ENCODE assay signal across 11 cellular contexts in genomic region chr19:2070436-2070827, GRCh38. TPM values are rescaled to one million over a fixed set of nuclear protein-coding genes. Genes with fewer than 3 reads are reported as not detected.
DNase-seq lines count a peak whose midpoint lies in the region; ATAC-seq and TF ChIP-seq lines count a peak whose summit lies in the region.
"Had no signal": no experiment of that assay in that cellular context is flagged by ENCODE, and none has a peak within 500 bp of the region (broad histone marks: within the 10 kb centered on the region; RNA-seq: fewer than 3 reads in every experiment).

No MANE protein-coding gene starts in this region.

- intact Hi-C loops in activated T-helper 1 cell treated with anti-CD3 and anti-CD28 coated beads, Interleukin-12 subunit alpha, Interleukin-12 subunit beta, Interleukin-2, Interleukin-4 antibody, amounts not matched to agents 30 ng/mL and 10 ng/mL and 1 ng/mL, durations not matched to agents 14 hours and 24 hours and 36 hours (cut with micrococcal nuclease): no loop called here
- intact Hi-C loops in mucosa of descending colon (cut with DNase I, micrococcal nuclease): loop anchor here in 1 of 2 donors (10.0 kb wide), 1 partner anchor 146 kb away; no protein-coding TSS in a partner anchor

- no peak overlapping the region for H3K14ac ChIP-seq in trophoblast cell (ENCODE audit: low read length)

- H2BK120ac ChIP-seq in trophoblast cell (ENCODE audit: insufficient read depth, low read length, poor library complexity): no peak overlapping the region

- H3K4me2 ChIP-seq in BLaER1 treated with 17β-estradiol and CSF1 and Interleukin-3, amounts not matched to agents 10 nM and 100 nM: peak overlapping the region in 8 of 11 experiments; percentile 22 to 70 (median 40); a peak in 11 of 22 replicates
- no peak overlapping the region for H3K4me2 ChIP-seq in trophoblast cell (ENCODE audit: low read length)

- peak overlapping the region in 5 of 11 experiments; percentile 3 to 52 (median 7); a peak in 6 of 22 replicates for H3K27ac ChIP-seq in BLaER1 treated with 17β-estradiol and CSF1 and Interleukin-3, amounts not matched to agents 10 nM and 100 nM
- H3K27ac ChIP-seq in trophoblast cell (ENCODE audit: low read depth, low read length): no peak overlapping the region
- H3K27ac ChIP-seq: brain microvascular endothelial cell had no signal

- no peak overlapping the region for H3K18ac ChIP-seq in trophoblast cell (ENCODE audit: low read length)

- H4K20me1 ChIP-seq in BLaER1 treated with 17β-estradiol and CSF1 and Interleukin-3, amounts not matched to agents 10 nM and 100 nM: peaks cover 0 to 49% (median 0%) of the 10 kb centered on the region in 11 experiments; a peak in 6 of 22 replicates

- peaks cover 15% of the 10 kb centered on the region for H3K4me1 Mint-ChIP-seq in activated T-helper 1 cell treated with anti-CD3 and anti-CD28 coated beads, Interleukin-12 subunit alpha, Interleukin-12 subunit beta, Interleukin-2, Interleukin-4 antibody, amounts not matched to agents 30 ng/mL and 10 ng/mL and 1 ng/mL, durations not matched to agents 14 hours and 24 hours and 36 hours (ENCODE audit: low read depth)
- peaks cover 31% of the 10 kb centered on the region for H3K4me1 Mint-ChIP-seq in stimulated activated effector memory CD8-positive, alpha-beta T cell treated with anti-CD3 and anti-CD28 coated beads, Interleukin-12 subunit alpha, Interleukin-12 subunit beta, amount 100 ng/mL, for 72 hours

- ATAC-seq in mucosa of descending colon (peak; percentile 61), GM18498 (IDR thresholded peaks at IDR 0.05; ENCODE audit: unreplicated experiment) (no peak)
- no peak for ATAC-seq in stimulated activated effector memory CD8-positive, alpha-beta T cell treated with anti-CD3 and anti-CD28 coated beads, Interleukin-12 subunit alpha, Interleukin-12 subunit beta, amount 100 ng/mL, for 72 hours

- peaks cover 49 to 76% (median 61%) of the 10 kb centered on the region in 10 experiments for H3K4me1 ChIP-seq in BLaER1 treated with 17β-estradiol and CSF1 and Interleukin-3, amounts not matched to agents 10 nM and 100 nM
- H3K4me1 ChIP-seq in mucosa of descending colon (ENCODE audit: low read depth) (peaks cover 34% of the 10 kb centered on the region), trophoblast cell (ENCODE audit: control insufficient read depth in 1 of 2, insufficient read depth in 2 of 2, low read length in 2 of 2) (no peaks in the 10 kb centered on the region)
- H3K4me1 ChIP-seq: HAP-1 had no signal

- no peaks in the 10 kb centered on the region for H3K27me3 Mint-ChIP-seq in activated T-helper 1 cell treated with anti-CD3 and anti-CD28 coated beads, Interleukin-12 subunit alpha, Interleukin-12 subunit beta, Interleukin-2, Interleukin-4 antibody, amounts not matched to agents 30 ng/mL and 10 ng/mL and 1 ng/mL, durations not matched to agents 14 hours and 24 hours and 36 hours (ENCODE audit: insufficient read depth)

- no peak for TF ChIP-seq CTCF in mucosa of descending colon (IDR thresholded peaks at IDR 0.05)

- H3K9ac ChIP-seq in BLaER1 treated with 17β-estradiol and CSF1 and Interleukin-3, amounts not matched to agents 10 nM and 100 nM: peak overlapping the region in 5 of 11 experiments; percentile 4 to 59 (median 30); a peak in 5 of 22 replicates
- H3K9ac ChIP-seq in trophoblast cell (ENCODE audit: low read length): no peak overlapping the region

- no peak overlapping the region for H4K8ac ChIP-seq in trophoblast cell (ENCODE audit: low read depth, low read length)

- H3K23ac ChIP-seq in trophoblast cell (ENCODE audit: low read length): no peak overlapping the region

- H2BK5ac ChIP-seq in trophoblast cell (ENCODE audit: low read depth, low read length, poor library complexity): no peak overlapping the region

- no peaks in the 10 kb centered on the region for H3K79me2 ChIP-seq in trophoblast cell (ENCODE audit: control insufficient read depth, insufficient read depth, low read length, poor library complexity)

- H3K36me3 Mint-ChIP-seq in activated T-helper 1 cell treated with anti-CD3 and anti-CD28 coated beads, Interleukin-12 subunit alpha, Interleukin-12 subunit beta, Interleukin-2, Interleukin-4 antibody, amounts not matched to agents 30 ng/mL and 10 ng/mL and 1 ng/mL, durations not matched to agents 14 hours and 24 hours and 36 hours (ENCODE audit: low read depth): peaks cover 32% of the 10 kb centered on the region
- peaks cover 83% of the 10 kb centered on the region for H3K36me3 Mint-ChIP-seq in stimulated activated effector memory CD8-positive, alpha-beta T cell treated with anti-CD3 and anti-CD28 coated beads, Interleukin-12 subunit alpha, Interleukin-12 subunit beta, amount 100 ng/mL, for 72 hours

- H3K27ac Mint-ChIP-seq in activated T-helper 1 cell treated with anti-CD3 and anti-CD28 coated beads, Interleukin-12 subunit alpha, Interleukin-12 subunit beta, Interleukin-2, Interleukin-4 antibody, amounts not matched to agents 30 ng/mL and 10 ng/mL and 1 ng/mL, durations not matched to agents 14 hours and 24 hours and 36 hours: peak overlapping the region; percentile 44
- H3K27ac Mint-ChIP-seq in stimulated activated effector memory CD8-positive, alpha-beta T cell treated with anti-CD3 and anti-CD28 coated beads, Interleukin-12 subunit alpha, Interleukin-12 subunit beta, amount 100 ng/mL, for 72 hours: peak overlapping the region; percentile 92

- in situ Hi-C loops in ACHN (cut with HindIII; ENCODE audit: low pct_ligation_motif_present, low pct_unique_long_range_greater_than_20kb, low sequenced_read_pairs): no loop called here

- no peak overlapping the region for H4K91ac ChIP-seq in trophoblast cell (ENCODE audit: low read depth, low read length)

- H3K27me3 ChIP-seq in BLaER1 treated with 17β-estradiol and CSF1 and Interleukin-3, amounts not matched to agents 10 nM and 100 nM: no peaks in the 10 kb centered on the region
- no peaks in the 10 kb centered on the region for H3K27me3 ChIP-seq in trophoblast cell (ENCODE audit: insufficient read depth, low read length)
- H3K27me3 ChIP-seq: brain microvascular endothelial cell had no signal

- no peaks in the 10 kb centered on the region for H3K79me1 ChIP-seq in trophoblast cell (ENCODE audit: low read length)

- H4K12ac ChIP-seq in trophoblast cell (ENCODE audit: low read depth, low read length): no peak overlapping the region

- DNase-seq in activated T-helper 1 cell treated with anti-CD3 and anti-CD28 coated beads, Interleukin-12 subunit alpha, Interleukin-12 subunit beta, Interleukin-2, Interleukin-4 antibody, amounts not matched to agents 30 ng/mL and 10 ng/mL and 1 ng/mL, durations not matched to agents 14 hours and 24 hours and 36 hours (ENCODE audit: low spot score): no peak
- DNase-seq in mucosa of descending colon (peak; percentile 55 to 76 (median 68)), trophoblast cell (no peak), ACHN (no peak)
- DNase-seq in stimulated activated effector memory CD8-positive, alpha-beta T cell treated with anti-CD3 and anti-CD28 coated beads, Interleukin-12 subunit alpha, Interleukin-12 subunit beta, amount 100 ng/mL, for 72 hours (ENCODE audit: low spot score in 2 of 2): no peak
- no peak for DNase-seq in activated effector memory CD4-positive, alpha-beta T cell treated with Interleukin-2 at 50 U/mL for 16 hours

- H3K4me3 Mint-ChIP-seq in activated T-helper 1 cell treated with anti-CD3 and anti-CD28 coated beads, Interleukin-12 subunit alpha, Interleukin-12 subunit beta, Interleukin-2, Interleukin-4 antibody, amounts not matched to agents 30 ng/mL and 10 ng/mL and 1 ng/mL, durations not matched to agents 14 hours and 24 hours and 36 hours: no peak overlapping the region
- no peak overlapping the region for H3K4me3 Mint-ChIP-seq in stimulated activated effector memory CD8-positive, alpha-beta T cell treated with anti-CD3 and anti-CD28 coated beads, Interleukin-12 subunit alpha, Interleukin-12 subunit beta, amount 100 ng/mL, for 72 hours

- no peak overlapping the region for H3K4ac ChIP-seq in trophoblast cell (ENCODE audit: low read depth, low read length)

- H3K9me3 ChIP-seq in BLaER1 treated with 17β-estradiol and CSF1 and Interleukin-3, amounts not matched to agents 10 nM and 100 nM (replicated peaks in 1 of 11): peaks cover 0 to 6% (median 0%) of the 10 kb centered on the region in 11 experiments; a peak in 1 of 22 replicates
- H3K9me3 ChIP-seq in mucosa of descending colon (no peaks in the 10 kb centered on the region), trophoblast cell (ENCODE audit: insufficient read depth, low read depth, low read length) (no peaks in the 10 kb centered on the region)
- H3K9me3 ChIP-seq: HAP-1 had no signal

- no CpG with 5 or more reads among the region's 10 CpGs for WGBS in trophoblast cell (ENCODE audit: extremely low coverage, insufficient coverage, insufficient read length)

- peaks cover 27 to 65% (median 49%) of the 10 kb centered on the region in 11 experiments for H3K36me3 ChIP-seq in BLaER1 treated with 17β-estradiol and CSF1 and Interleukin-3, amounts not matched to agents 10 nM and 100 nM
- H3K36me3 ChIP-seq in mucosa of descending colon (ENCODE audit: low read depth) (peaks cover 7% of the 10 kb centered on the region), trophoblast cell (ENCODE audit: control insufficient read depth in 1 of 2, insufficient read depth in 2 of 2, low read length in 2 of 2) (peaks cover 32% of the 10 kb centered on the region in 2 experiments)

- H2AK5ac ChIP-seq in trophoblast cell (ENCODE audit: low read length): no peak overlapping the region

- no peak overlapping the region for H2AFZ ChIP-seq in trophoblast cell (ENCODE audit: insufficient read depth, low read length, poor library complexity)

- H3K4me3 ChIP-seq in BLaER1 treated with 17β-estradiol and CSF1 and Interleukin-3, amounts not matched to agents 10 nM and 100 nM: no peak overlapping the region
- H3K4me3 ChIP-seq in mucosa of descending colon: no peak overlapping the region
- H3K4me3 ChIP-seq in trophoblast cell (ENCODE audit: low read depth, low read length): no peak overlapping the region
- H3K4me3 ChIP-seq: coronary artery, HAP-1 had no signal

- H3K9me3 Mint-ChIP-seq in activated T-helper 1 cell treated with anti-CD3 and anti-CD28 coated beads, Interleukin-12 subunit alpha, Interleukin-12 subunit beta, Interleukin-2, Interleukin-4 antibody, amounts not matched to agents 30 ng/mL and 10 ng/mL and 1 ng/mL, durations not matched to agents 14 hours and 24 hours and 36 hours: no peaks in the 10 kb centered on the region
- no peaks in the 10 kb centered on the region for H3K9me3 Mint-ChIP-seq in stimulated activated effector memory CD8-positive, alpha-beta T cell treated with anti-CD3 and anti-CD28 coated beads, Interleukin-12 subunit alpha, Interleukin-12 subunit beta, amount 100 ng/mL, for 72 hours

- H2BK12ac ChIP-seq in trophoblast cell (ENCODE audit: low read length): no peak overlapping the region

RNA-seq across cellular contexts. Expression of gene MKNK2, which starts 19.4 kb away (rescaled TPM):
- 150 and 166 TPM in 2 replicates for total RNA-seq in activated T-helper 1 cell treated with anti-CD3 and anti-CD28 coated beads, Interleukin-12 subunit alpha, Interleukin-12 subunit beta, Interleukin-2, Interleukin-4 antibody, amounts not matched to agents 30 ng/mL and 10 ng/mL and 1 ng/mL, durations not matched to agents 14 hours and 24 hours and 36 hours
- total RNA-seq in mucosa of descending colon: 100 to 1,000 TPM; 252 to 330 (median 304) TPM
- polyA plus RNA-seq in trophoblast cell (2013): 339 and 368 TPM in 2 replicates

RNA-seq across cellular contexts. Expression of gene MOB3A, which starts 25.7 kb away (rescaled TPM):
- 161 and 167 TPM in 2 replicates for total RNA-seq in activated T-helper 1 cell treated with anti-CD3 and anti-CD28 coated beads, Interleukin-12 subunit alpha, Interleukin-12 subunit beta, Interleukin-2, Interleukin-4 antibody, amounts not matched to agents 30 ng/mL and 10 ng/mL and 1 ng/mL, durations not matched to agents 14 hours and 24 hours and 36 hours
- 10 to 100 TPM; 39.8 to 76.8 (median 43.7) TPM for total RNA-seq in mucosa of descending colon
- polyA plus RNA-seq in trophoblast cell (2013): 34.5 and 34.8 TPM in 2 replicates

RNA-seq across cellular contexts. Expression of gene IZUMO4, which starts 26.3 kb away (rescaled TPM):
- total RNA-seq in activated T-helper 1 cell treated with anti-CD3 and anti-CD28 coated beads, Interleukin-12 subunit alpha, Interleukin-12 subunit beta, Interleukin-2, Interleukin-4 antibody, amounts not matched to agents 30 ng/mL and 10 ng/mL and 1 ng/mL, durations not matched to agents 14 hours and 24 hours and 36 hours: 6.7 and 7.1 TPM in 2 replicates
- total RNA-seq in mucosa of descending colon: 1 to 10 TPM; 2.2 to 5.3 (median 3.4) TPM
- 1.2 and 1.5 TPM in 2 replicates for polyA plus RNA-seq in trophoblast cell (2013)

RNA-seq across cellular contexts. Expression of gene BTBD2, which starts 54.9 kb away (rescaled TPM):
- total RNA-seq in activated T-helper 1 cell treated with anti-CD3 and anti-CD28 coated beads, Interleukin-12 subunit alpha, Interleukin-12 subunit beta, Interleukin-2, Interleukin-4 antibody, amounts not matched to agents 30 ng/mL and 10 ng/mL and 1 ng/mL, durations not matched to agents 14 hours and 24 hours and 36 hours: 27.5 and 27.7 TPM in 2 replicates
- 10 to 100 TPM; 66.0 to 82.3 (median 71.5) TPM for total RNA-seq in mucosa of descending colon
- 43.8 and 44.5 TPM in 2 replicates for polyA plus RNA-seq in trophoblast cell (2013)

Comparison
In these comparisons a context has a peak if more than half of its experiments do, and no peak if none do; other contexts are left out.
1. DNase-seq: peak in mucosa of descending colon (3 of 3); none in activated T-helper 1 cell treated with anti-CD3 and anti-CD28 coated beads, Interleukin-12 subunit alpha, Interleukin-12 subunit beta, Interleukin-2, Interleukin-4 antibody, amounts not matched to agents 30 ng/mL and 10 ng/mL and 1 ng/mL, durations not matched to agents 14 hours and 24 hours and 36 hours (single experiment), stimulated activated effector memory CD8-positive, alpha-beta T cell treated with anti-CD3 and anti-CD28 coated beads, Interleukin-12 subunit alpha, Interleukin-12 subunit beta, amount 100 ng/mL, for 72 hours (0 of 2), trophoblast cell (0 of 2), ACHN (single experiment) and activated effector memory CD4-positive, alpha-beta T cell treated with Interleukin-2 at 50 U/mL for 16 hours (single experiment).